In genomic region chr5:174418809-174419522, GRCh38 we compare ENCODE assay signal across 1 cellular context.
TF ChIP-seq lines count a peak whose summit lies in the region.

No MANE protein-coding gene starts in this region.

TF ChIP-seq in H1, 55 proteins besides CTCF, POLR2A, EP300 and RAD21:
- TF ChIP-seq CREB1 (IDR thresholded peaks at IDR 0.05) (no peak), SP1 (IDR thresholded peaks at IDR 0.05; ENCODE audit: low read depth, low read length) (no peak), KDM4A (IDR thresholded peaks at IDR 0.05; ENCODE audit: low read depth, low read length, severe bottlenecking) (peak; percentile 68), HDAC6 (IDR thresholded peaks at IDR 0.05; ENCODE audit: low read depth, low read length) (no peak), EZH2 (IDR thresholded peaks at IDR 0.05; ENCODE audit: low read depth, low read length, severe bottlenecking) (peak; percentile 9), MAX (IDR thresholded peaks at IDR 0.05) (no peak), SIRT6 (IDR thresholded peaks at IDR 0.05; ENCODE audit: low read length) (no peak), CHD2 (IDR thresholded peaks at IDR 0.05; ENCODE audit: low read length) (no peak)
